ENCODE assay signal across 10 cellular contexts in genomic region chrX:6226053-6226645, GRCh38. TPM values are rescaled to one million over a fixed set of nuclear protein-coding genes. Genes with fewer than 3 reads are reported as not detected.
DNase-seq lines count a peak whose midpoint lies in the region; ATAC-seq and TF ChIP-seq lines count a peak whose summit lies in the region.
"Had no signal": no experiment of that assay in that cellular context is flagged by ENCODE, and none has a peak within 500 bp of the region (broad histone marks: within the 10 kb centered on the region; RNA-seq: fewer than 3 reads in every experiment).

No MANE protein-coding gene starts in this region.

- peaks cover 0 to 12% (median 3%) of the 10 kb centered on the region in 3 donors for H3K4me1 ChIP-seq in gastroesophageal sphincter

- H3K27ac ChIP-seq in gastroesophageal sphincter, result peak overlapping the region in 2 of 4 donors; percentile 14 to 47
- H3K27ac ChIP-seq: VCaP had no signal

- TF ChIP-seq EP300 in gastroesophageal sphincter (IDR thresholded peaks at IDR 0.05), result no peak

- no peaks in the 10 kb centered on the region for H3K36me3 ChIP-seq in gastroesophageal sphincter

- no peak overlapping the region for H3K27ac Mint-ChIP-seq in osteocyte (ENCODE audit: unreplicated experiment)
- no peak overlapping the region for H3K27ac Mint-ChIP-seq in activated T-helper 2 cell treated with anti-CD3 and anti-CD28 coated beads, Interferon-gamma antibody, Interleukin-2, Interleukin-4, amounts not matched to agents 10 μg/mL and 5 μg/mL and 100 μg/mL, durations not matched to agents 14 hours and 24 hours and 36 hours

- H3K4me3 ChIP-seq in gastroesophageal sphincter, result peak overlapping the region; percentile 24 to 45

- peaks cover 21% of the 10 kb centered on the region for H3K27me3 ChIP-seq in gastroesophageal sphincter

- in situ Hi-C loops in Caki2 (cut with HindIII; ENCODE audit: low pct_unique_long_range_greater_than_20kb, low sequenced_read_pairs) (no loop called here), KBM-7 (cut with MboI; ENCODE audit: low pct_unique_long_range_greater_than_20kb, low sequenced_read_pairs) (no loop called here)

- peaks cover 7% of the 10 kb centered on the region for H3K4me1 Mint-ChIP-seq in osteocyte (ENCODE audit: unreplicated experiment)
- H3K4me1 Mint-ChIP-seq in activated T-helper 2 cell treated with anti-CD3 and anti-CD28 coated beads, Interferon-gamma antibody, Interleukin-2, Interleukin-4, amounts not matched to agents 10 μg/mL and 5 μg/mL and 100 μg/mL, durations not matched to agents 14 hours and 24 hours and 36 hours (ENCODE audit: low read depth), result no peaks in the 10 kb centered on the region

- H3K36me3 Mint-ChIP-seq in osteocyte (ENCODE audit: unreplicated experiment), result no peaks in the 10 kb centered on the region
- H3K36me3 Mint-ChIP-seq in activated T-helper 2 cell treated with anti-CD3 and anti-CD28 coated beads, Interferon-gamma antibody, Interleukin-2, Interleukin-4, amounts not matched to agents 10 μg/mL and 5 μg/mL and 100 μg/mL, durations not matched to agents 14 hours and 24 hours and 36 hours (ENCODE audit: low read depth), result no peaks in the 10 kb centered on the region

- H3K27me3 Mint-ChIP-seq in osteocyte (ENCODE audit: unreplicated experiment), result peaks cover 39% of the 10 kb centered on the region
- H3K27me3 Mint-ChIP-seq in activated T-helper 2 cell treated with anti-CD3 and anti-CD28 coated beads, Interferon-gamma antibody, Interleukin-2, Interleukin-4, amounts not matched to agents 10 μg/mL and 5 μg/mL and 100 μg/mL, durations not matched to agents 14 hours and 24 hours and 36 hours (ENCODE audit: low read depth), result peaks cover 18% of the 10 kb centered on the region

- no peak for TF ChIP-seq CTCF in gastroesophageal sphincter (IDR thresholded peaks at IDR 0.05)
- no peak for TF ChIP-seq CTCF in osteocyte (IDR thresholded peaks at IDR 0.05)

- ATAC-seq in gastroesophageal sphincter (peak; percentile 36), left colon (no peak)

- no peaks in the 10 kb centered on the region for H3K9me3 Mint-ChIP-seq in osteocyte (ENCODE audit: unreplicated experiment)
- H3K9me3 Mint-ChIP-seq in activated T-helper 2 cell treated with anti-CD3 and anti-CD28 coated beads, Interferon-gamma antibody, Interleukin-2, Interleukin-4, amounts not matched to agents 10 μg/mL and 5 μg/mL and 100 μg/mL, durations not matched to agents 14 hours and 24 hours and 36 hours, result no peaks in the 10 kb centered on the region

- WGBS in gastroesophageal sphincter (ENCODE audit: low coverage in 1 of 2), 2 donors, result 0% methylated on average over 10 of the region's 50 CpGs; no CpG with 5 or more reads in 1 of the 2 donors

- no peak for TF ChIP-seq POLR2A in gastroesophageal sphincter (IDR thresholded peaks at IDR 0.05)

- intact Hi-C loops in left colon (cut with DNase I, micrococcal nuclease), result no loop called here
- intact Hi-C loops in activated T-helper 2 cell treated with anti-CD3 and anti-CD28 coated beads, Interferon-gamma antibody, Interleukin-2, Interleukin-4, amounts not matched to agents 10 μg/mL and 5 μg/mL and 100 μg/mL, durations not matched to agents 14 hours and 24 hours and 36 hours (cut with micrococcal nuclease), result no loop called here

- peak overlapping the region; percentile 61 for H3K4me3 Mint-ChIP-seq in osteocyte (ENCODE audit: unreplicated experiment)
- H3K4me3 Mint-ChIP-seq in activated T-helper 2 cell treated with anti-CD3 and anti-CD28 coated beads, Interferon-gamma antibody, Interleukin-2, Interleukin-4, amounts not matched to agents 10 μg/mL and 5 μg/mL and 100 μg/mL, durations not matched to agents 14 hours and 24 hours and 36 hours (ENCODE audit: low read depth), result no peak overlapping the region

- no peaks in the 10 kb centered on the region for H3K9me3 ChIP-seq in gastroesophageal sphincter

- DNase-seq in Caki2 (ENCODE audit: low read depth) (peak; percentile 52), NCI-H69 (lab: John Stamatoyannopoulos, UW) (peak; percentile 71), osteocyte (ENCODE audit: extremely low spot score, unreplicated experiment) (no peak), KBM-7 (no peak), left colon (no peak), GOT3 (lab: John Stamatoyannopoulos, UW) (no peak)
- DNase-seq in activated T-helper 2 cell treated with anti-CD3 and anti-CD28 coated beads, Interferon-gamma antibody, Interleukin-2, Interleukin-4, amounts not matched to agents 10 μg/mL and 5 μg/mL and 100 μg/mL, durations not matched to agents 14 hours and 24 hours and 36 hours (ENCODE audit: low spot score), result no peak
- DNase-seq: erythroblast had no signal

RNA-seq across cellular contexts. Expression of gene NLGN4X, which starts 2.5 kb away (rescaled TPM):
- total RNA-seq in Caki2 (2014; rRNA removed; shearing (Covaris generic); ENCODE audit: low replicate concordance), result 12.5 and 36.6 TPM in 2 replicates
- 1 to 10 TPM; 2.0 to 6.7 (median 4.7) TPM for total RNA-seq in gastroesophageal sphincter
- total RNA-seq in osteocyte, result not detected in 2 replicates
- 1 to 10 TPM; 1.7 to 1.8 TPM for total RNA-seq in left colon
- total RNA-seq in activated T-helper 2 cell treated with anti-CD3 and anti-CD28 coated beads, Interferon-gamma antibody, Interleukin-2, Interleukin-4, amounts not matched to agents 10 μg/mL and 5 μg/mL and 100 μg/mL, durations not matched to agents 14 hours and 24 hours and 36 hours, result 0.09 and 0.18 TPM in 2 replicates

Comparison
In these comparisons a context has a peak if more than half of its experiments do, and no peak if none do; other contexts are left out.
1. DNase-seq: peak in Caki2 (single experiment) and NCI-H69 (single experiment); none in osteocyte (single experiment), KBM-7 (single experiment), left colon (0 of 2), activated T-helper 2 cell treated with anti-CD3 and anti-CD28 coated beads, Interferon-gamma antibody, Interleukin-2, Interleukin-4, amounts not matched to agents 10 μg/mL and 5 μg/mL and 100 μg/mL, durations not matched to agents 14 hours and 24 hours and 36 hours (single experiment) and GOT3 (single experiment).